In the genomic region with DNA sequence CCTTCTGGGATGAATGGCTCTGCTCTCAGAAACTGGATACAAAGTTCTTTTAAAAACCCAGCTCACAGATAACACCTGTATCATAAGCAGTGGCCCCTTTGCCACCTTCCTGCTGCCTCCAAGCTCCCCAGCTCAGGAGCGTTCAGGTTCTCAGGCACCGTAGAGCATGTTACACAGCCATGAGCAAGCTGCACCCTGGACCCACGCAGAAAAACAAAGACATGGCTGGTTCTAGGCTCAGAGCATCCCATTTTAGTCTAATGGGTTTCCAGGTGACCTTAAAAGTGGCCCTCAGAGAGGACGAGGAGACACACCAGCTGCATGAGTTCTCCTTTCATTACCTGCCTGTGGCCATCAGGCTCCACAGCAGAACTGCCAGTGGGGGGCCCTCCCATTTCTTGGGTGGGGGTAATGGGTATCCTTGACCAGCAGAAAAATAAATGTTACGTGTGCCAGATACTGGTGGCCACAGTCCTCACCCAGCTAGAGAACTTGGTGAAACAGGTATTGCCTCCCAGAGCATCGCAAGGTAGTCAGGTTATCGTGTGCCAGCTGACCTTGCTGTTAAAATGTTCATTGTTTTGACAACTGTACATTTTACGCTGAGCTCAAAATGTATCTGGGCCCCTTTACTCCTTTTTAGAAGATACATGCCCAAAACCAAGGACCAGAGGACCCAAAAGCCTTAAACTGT, we compare ENCODE assay signal across 19 cellular contexts. TPM values are rescaled to one million over a fixed set of nuclear protein-coding genes. Genes with fewer than 3 reads are reported as not detected.
DNase-seq lines count a peak whose midpoint lies in the region; ATAC-seq, FAIRE-seq and TF ChIP-seq lines count a peak whose summit lies in the region.
"Had no signal": no experiment of that assay in that cellular context is flagged by ENCODE, and none has a peak within 500 bp of the region (broad histone marks: within the 10 kb centered on the region; RNA-seq: fewer than 3 reads in every experiment).

No MANE protein-coding gene starts in this region.

- POLR2A ChIA-PET in K562 (lab: Yijun Ruan, JAX) = interaction anchor here (0.5 to 7.8 kb wide), 9 partner anchors 9 to 110 kb away, joined by 3 to 78 read pairs (median 4); a partner anchor contains a TSS

- WGBS in K562 (ENCODE audit: insufficient coverage, low coverage, missing lambda C conversion rate) = 87% methylated on average over 8 of the region's 8 CpGs

- no peak overlapping the region for H3K9ac ChIP-seq in K562 (ENCODE audit: insufficient read depth in 1 of 2, low read depth in 2 of 2, low read length in 2 of 2)
- H3K9ac ChIP-seq in neural cell (ENCODE audit: low read length) = no peak overlapping the region

- H3K4me1 Mint-ChIP-seq in natural killer cell = peaks cover 37 to 47% of the 10 kb centered on the region in 2 donors
- peaks cover 29 to 31% of the 10 kb centered on the region in 2 donors for H3K4me1 Mint-ChIP-seq in natural killer cell treated with Interleukin-12 subunit alpha and Interleukin-12 subunit beta and Interleukin-15 and Interleukin-18, amount 100 ng/mL, for 72 hours (ENCODE audit: low read depth in 2 of 2)

- BruUV-seq in K562 (replicated peaks; lab: Mats Ljungman, UMichigan) = no TSS peak

- H3K9me3 ChIP-seq in K562 (replicated peaks; ENCODE audit: control insufficient read depth, insufficient read depth, low read depth, low read length) = no peaks in the 10 kb centered on the region
- no peaks in the 10 kb centered on the region for H3K9me3 ChIP-seq in neural cell (ENCODE audit: low read length)

- H4K20me1 ChIP-seq in K562 (replicated peaks; ENCODE audit: control insufficient read depth, insufficient read depth, low read length) = peaks cover 24% of the 10 kb centered on the region
- peaks cover 36% of the 10 kb centered on the region for H4K20me1 ChIP-seq in neural cell (ENCODE audit: insufficient read depth)

- FAIRE-seq in K562 (lab: Jason Lieb, UNC) = no peak

- TF ChIP-seq EP300 in K562 (IDR thresholded peaks at IDR 0.05; ENCODE audit: low read length) (no peak), neural cell (conservative IDR thresholded peaks at IDR 0.05; ENCODE audit: poor library complexity, severe bottlenecking) (no peak)

- H2AFZ ChIP-seq in K562 (ENCODE audit: low read depth, low read length) = no peak overlapping the region
- no peak overlapping the region for H2AFZ ChIP-seq in neural cell (ENCODE audit: low read depth, low read length)

- H3K79me2 ChIP-seq in K562 (ENCODE audit: control insufficient read depth, insufficient read depth, low read length) (peaks cover 21% of the 10 kb centered on the region), neural cell (replicated peaks; ENCODE audit: insufficient read depth, low read length) (peaks cover 20% of the 10 kb centered on the region)

- no peak for TF ChIP-seq RAD21 in K562 (CRISPR knock-in tag; conservative IDR thresholded peaks at IDR 0.05 in 1 of 2, IDR thresholded peaks at IDR 0.05 in 1 of 2)
- TF ChIP-seq RAD21 in neural cell (conservative IDR thresholded peaks at IDR 0.05) = no peak

- CTCF ChIA-PET in K562 (lab: Yijun Ruan, JAX; ENCODE audit: low intra/inter-chr PET ratio) = interaction anchor here (1.8 kb wide), 1 partner anchor 125 kb away, joined by 13 read pairs; no protein-coding TSS in a partner anchor

- DNase-seq in natural killer cell (no peak), K562 (ENCODE audit: extremely low read depth in 1 of 4, low spot score in 3 of 4) (no peak), DMS153 (lab: John Stamatoyannopoulos, UW) (no peak), NCI-H2196 treated with DMSO at 0.1 percent for 48 hours (lab: John Stamatoyannopoulos, UW; ENCODE audit: unreplicated experiment) (no peak), NCI-H2029 (lab: John Stamatoyannopoulos, UW) (no peak)
- no peak for DNase-seq in natural killer cell treated with Interleukin-12 subunit alpha and Interleukin-12 subunit beta and Interleukin-15 and Interleukin-18, amount 100 ng/mL, for 72 hours (ENCODE audit: low spot score)
- no peak for DNase-seq in activated CD8-positive, alpha-beta memory T cell treated with anti-CD3 and anti-CD28 coated beads, Interleukin-2, amount 50 U/mL, for 4 hours
- DNase-seq: activated CD4-positive, alpha-beta T cell treated with anti-CD3 and anti-CD28 coated beads, Interleukin-2, amount 50 U/mL, for 48 hours; central memory CD4-positive, alpha-beta T cell; effector CD8-positive, alpha-beta T cell; H9; mesendoderm; NCI-H2029 treated with DMSO at 0.1 percent for 48 hours; NCI-H446 treated with DMSO at 0.1 percent for 48 hours; stimulated activated CD4-positive, alpha-beta T cell treated with anti-CD3 and anti-CD28 coated beads, Interleukin-15, amount 100 ng/mL, for 24 hours; trophoblast cell had no signal

- H3K9me1 ChIP-seq in K562 (ENCODE audit: control insufficient read depth, insufficient read depth, low read length) = no peaks in the 10 kb centered on the region

- H3K9me2 ChIP-seq in neural cell (ENCODE audit: insufficient read depth, low read length) = no peaks in the 10 kb centered on the region

- H3K36me3 ChIP-seq in K562 (ENCODE audit: control insufficient read depth, insufficient read depth, low read length) = peaks cover 99% of the 10 kb centered on the region
- peaks cover 10% of the 10 kb centered on the region for H3K36me3 ChIP-seq in neural cell (ENCODE audit: insufficient read depth, low read length)

- H3K4me3 ChIP-seq in K562 = no peak overlapping the region
- H3K4me3 ChIP-seq in neural cell (ENCODE audit: low read length) = no peak overlapping the region

- peaks cover 0 to 6% of the 10 kb centered on the region in 2 experiments; a peak in 1 of 5 replicates for H3K4me1 ChIP-seq in K562 (replicated peaks in 1 of 2; ENCODE audit: control insufficient read depth in 2 of 2, insufficient read depth in 2 of 2, low read length in 2 of 2)

- no peak overlapping the region for H3K4me3 Mint-ChIP-seq in natural killer cell
- no peak overlapping the region for H3K4me3 Mint-ChIP-seq in natural killer cell treated with Interleukin-12 subunit alpha and Interleukin-12 subunit beta and Interleukin-15 and Interleukin-18, amount 100 ng/mL, for 72 hours
- H3K4me3 Mint-ChIP-seq: activated T-helper 17 cell treated with anti-CD3 and anti-CD28 coated beads, Interleukin-2, amount 50 U/mL, for 72 hours; H9; stimulated activated effector memory CD8-positive, alpha-beta T cell treated with anti-CD3 and anti-CD28 coated beads, Interleukin-12 subunit alpha, Interleukin-12 subunit beta, amount 100 ng/mL, for 72 hours had no signal

- no peaks in the 10 kb centered on the region for H3K27me3 Mint-ChIP-seq in natural killer cell (ENCODE audit: low read depth in 2 of 2)
- H3K27me3 Mint-ChIP-seq in natural killer cell treated with Interleukin-12 subunit alpha and Interleukin-12 subunit beta and Interleukin-15 and Interleukin-18, amount 100 ng/mL, for 72 hours = no peaks in the 10 kb centered on the region
- H3K27me3 Mint-ChIP-seq: activated T-helper 17 cell treated with anti-CD3 and anti-CD28 coated beads, Interleukin-2, amount 50 U/mL, for 72 hours had no signal

- H3K27me3 ChIP-seq in K562 (ENCODE audit: control insufficient read depth in 2 of 2, insufficient read depth in 2 of 2, low read length in 2 of 2) (no peaks in the 10 kb centered on the region), neural cell (ENCODE audit: insufficient read depth, low read depth, low read length) (no peaks in the 10 kb centered on the region)

- H3K4me2 ChIP-seq in K562 (ENCODE audit: insufficient read depth, low read length) (no peak overlapping the region), neural cell (ENCODE audit: low read length) (no peak overlapping the region)

- no peaks in the 10 kb centered on the region for H3K9me3 Mint-ChIP-seq in natural killer cell
- no peaks in the 10 kb centered on the region for H3K9me3 Mint-ChIP-seq in natural killer cell treated with Interleukin-12 subunit alpha and Interleukin-12 subunit beta and Interleukin-15 and Interleukin-18, amount 100 ng/mL, for 72 hours
- H3K9me3 Mint-ChIP-seq: activated T-helper 17 cell treated with anti-CD3 and anti-CD28 coated beads, Interleukin-2, amount 50 U/mL, for 72 hours; H9; stimulated activated effector memory CD8-positive, alpha-beta T cell treated with anti-CD3 and anti-CD28 coated beads, Interleukin-12 subunit alpha, Interleukin-12 subunit beta, amount 100 ng/mL, for 72 hours had no signal

- ATAC-seq in natural killer cell (no peak), K562 (no peak; the same call in 1 of the 3 replicates)
- ATAC-seq in natural killer cell treated with Interleukin-12 subunit alpha and Interleukin-12 subunit beta and Interleukin-15 and Interleukin-18, amount 100 ng/mL, for 72 hours = no peak
- ATAC-seq: activated T-helper 17 cell treated with anti-CD3 and anti-CD28 coated beads, Interleukin-2, amount 50 U/mL, for 72 hours; stimulated activated effector memory CD8-positive, alpha-beta T cell treated with anti-CD3 and anti-CD28 coated beads, Interleukin-12 subunit alpha, Interleukin-12 subunit beta, amount 100 ng/mL, for 72 hours had no signal

- H3K27ac ChIP-seq in K562 (ENCODE audit: extremely low read depth, low read depth, low read length) (no peak overlapping the region), neural cell (ENCODE audit: low read length) (no peak overlapping the region)

- H3F3A ChIP-seq in neural cell (ENCODE audit: insufficient read depth, low read length, poor library complexity, severe bottlenecking) = peaks cover 3% of the 10 kb centered on the region

- peak overlapping the region; percentile 51 to 76 for H3K27ac Mint-ChIP-seq in natural killer cell
- H3K27ac Mint-ChIP-seq in natural killer cell treated with Interleukin-12 subunit alpha and Interleukin-12 subunit beta and Interleukin-15 and Interleukin-18, amount 100 ng/mL, for 72 hours = peak overlapping the region in 1 of 2 donors; percentile 36
- H3K27ac Mint-ChIP-seq: stimulated activated effector memory CD8-positive, alpha-beta T cell treated with anti-CD3 and anti-CD28 coated beads, Interleukin-12 subunit alpha, Interleukin-12 subunit beta, amount 100 ng/mL, for 72 hours had no signal

- peak; percentile 64 for TF ChIP-seq POLR2A in K562 (conservative IDR thresholded peaks at IDR 0.05)

- TF ChIP-seq CTCF in natural killer cell (IDR thresholded peaks at IDR 0.05) = no peak
- no peak for TF ChIP-seq CTCF in K562 (IDR thresholded peaks at IDR 0.05 in 2 of 3, conservative IDR thresholded peaks at IDR 0.05 in 1 of 3; ENCODE audit: insufficient read depth in 2 of 3, low read depth in 1 of 3, low read length in 3 of 3)
- TF ChIP-seq CTCF in neural cell (IDR thresholded peaks at IDR 0.05; ENCODE audit: poor library complexity, severe bottlenecking) = no peak

- H3K36me3 Mint-ChIP-seq in natural killer cell = peaks cover 15% of the 10 kb centered on the region
- H3K36me3 Mint-ChIP-seq in natural killer cell treated with Interleukin-12 subunit alpha and Interleukin-12 subunit beta and Interleukin-15 and Interleukin-18, amount 100 ng/mL, for 72 hours = peaks cover 15% of the 10 kb centered on the region

- intact Hi-C loops in natural killer cell (cut with micrococcal nuclease) = loop anchor here (1.0 to 2.0 kb wide), 3 partner anchors 13 to 125 kb away; a partner anchor contains a TSS
- intact Hi-C loops in K562 (cut with micrococcal nuclease) = no loop called here

- in situ Hi-C loops in K562 (cut with MboI) = loop anchor here (5.0 kb wide), 1 partner anchor 113 kb away; no protein-coding TSS in a partner anchor

RNA-seq across cellular contexts. Expression of a gene that starts 7.5 kb away (rescaled TPM):
- total RNA-seq in natural killer cell (100 to 1,000 TPM; 154 to 177 (median 168) TPM), K562 (2014; rRNA removed) (490 and 510 TPM in 2 replicates), K562 (2014; rRNA removed; fragmentation: Illumina TruSeq; extraction: Trizol) (263 and 283 TPM in 2 replicates), K562 (2015; rRNA removed; fragmentation: Illumina TruSeq; extraction: Trizol) (289 and 308 TPM in 2 replicates), K562 (2021) (413 and 431 TPM in 2 replicates)
- total RNA-seq in natural killer cell treated with Interleukin-12 subunit alpha and Interleukin-12 subunit beta and Interleukin-15 and Interleukin-18, amount 100 ng/mL, for 72 hours = 100 to 1,000 TPM; 284 to 315 TPM
- total RNA-seq in K562 (2011; cell fraction: chromatin; rRNA removed; ENCODE audit: low replicate concordance) = 103 and 137 TPM in 2 replicates
- total RNA-seq in K562 (2011; cell fraction: nucleolus; rRNA removed) = 121 and 134 TPM in 2 replicates
- total RNA-seq in K562 (2011; cell fraction: nucleoplasm; rRNA removed) = 107 and 114 TPM in 2 replicates
- polyA plus RNA-seq in K562 (2011; rRNA removed) (404 and 422 TPM in 2 replicates), K562 (2014; fragmentation: Illumina TruSeq; extraction: Trizol) (257 and 356 TPM in 2 replicates), K562 (2014; fragmentation: Nextera tagmentation; extraction: Ambion mirVana) (100 to 1,000 TPM; 303 to 393 TPM), K562 (2014; rRNA removed) (472 and 507 TPM in 2 replicates), neural cell (871 and 874 TPM in 2 replicates)
- 449 and 653 TPM in 2 replicates for polyA plus RNA-seq in K562 (2011; cell fraction: cytosol; rRNA removed)
- polyA plus RNA-seq in K562 (2011; cell fraction: nucleus; rRNA removed) = 316 and 321 TPM in 2 replicates
- polyA plus RNA-seq in K562 (2012) = 293 and 411 TPM in 2 replicates
- 166 and 211 TPM in 2 replicates for polyA minus RNA-seq in K562 (2011; rRNA and poly(A)+ RNA removed)
- 85.6 and 105 TPM in 2 replicates for polyA minus RNA-seq in K562 (2011; cell fraction: cytosol; rRNA and poly(A)+ RNA removed)
- 46.9 and 66.2 TPM in 2 replicates for polyA minus RNA-seq in K562 (2011; cell fraction: nucleus; rRNA and poly(A)+ RNA removed)
- 181 and 185 TPM in 2 replicates for polyA minus RNA-seq in neural cell

RNA-seq across cellular contexts. Expression of a gene that starts 7.8 kb away (rescaled TPM):
- total RNA-seq in natural killer cell = 10 to 100 TPM; 19.1 to 26.0 (median 23.7) TPM
- 10 to 100 TPM; 21.2 to 45.0 TPM for total RNA-seq in natural killer cell treated with Interleukin-12 subunit alpha and Interleukin-12 subunit beta and Interleukin-15 and Interleukin-18, amount 100 ng/mL, for 72 hours
- 73.1 and 90.7 TPM in 2 replicates for total RNA-seq in K562 (2011; cell fraction: chromatin; rRNA removed; ENCODE audit: low replicate concordance)
- 42.7 and 52.5 TPM in 2 replicates for total RNA-seq in K562 (2011; cell fraction: nucleolus; rRNA removed)
- total RNA-seq in K562 (2011; cell fraction: nucleoplasm; rRNA removed) = 50.7 and 61.9 TPM in 2 replicates
- 17.5 and 22.4 TPM in 2 replicates for total RNA-seq in K562 (2014; rRNA removed)
- 10.8 and 12.8 TPM in 2 replicates for total RNA-seq in K562 (2014; rRNA removed; fragmentation: Illumina TruSeq; extraction: Trizol)
- total RNA-seq in K562 (2015; rRNA removed; fragmentation: Illumina TruSeq; extraction: Trizol) = 15.1 and 15.2 TPM in 2 replicates
- 21.1 and 21.3 TPM in 2 replicates for total RNA-seq in K562 (2021)
- 19.6 and 22.3 TPM in 2 replicates for polyA plus RNA-seq in K562 (2011; rRNA removed)
- polyA plus RNA-seq in K562 (2011; cell fraction: cytosol; rRNA removed) = 20.5 and 44.1 TPM in 2 replicates
- 37.1 and 62.5 TPM in 2 replicates for polyA plus RNA-seq in K562 (2011; cell fraction: nucleus; rRNA removed)
- polyA plus RNA-seq in K562 (2012) = 15.5 and 18.1 TPM in 2 replicates
- 14.9 and 15.3 TPM in 2 replicates for polyA plus RNA-seq in K562 (2014; fragmentation: Illumina TruSeq; extraction: Trizol)
- 1 to 10 TPM; 2.7 to 3.0 TPM for polyA plus RNA-seq in K562 (2014; fragmentation: Nextera tagmentation; extraction: Ambion mirVana)
- 28.3 and 32.6 TPM in 2 replicates for polyA plus RNA-seq in K562 (2014; rRNA removed)
- 7.9 and 11.9 TPM in 2 replicates for polyA minus RNA-seq in K562 (2011; rRNA and poly(A)+ RNA removed)
- polyA minus RNA-seq in K562 (2011; cell fraction: cytosol; rRNA and poly(A)+ RNA removed) = 13.6 and 15.9 TPM in 2 replicates
- polyA minus RNA-seq in K562 (2011; cell fraction: nucleus; rRNA and poly(A)+ RNA removed) = 21.1 and 22.5 TPM in 2 replicates
- polyA plus RNA-seq in neural cell = 117 and 132 TPM in 2 replicates
- 119 and 121 TPM in 2 replicates for polyA minus RNA-seq in neural cell

RNA-seq across cellular contexts. Expression of a gene that starts 13.4 kb away (rescaled TPM):
- 10 to 100 TPM; 41.1 to 56.2 (median 47.3) TPM for total RNA-seq in natural killer cell
- 10 to 100 TPM; 25.8 to 32.7 TPM for total RNA-seq in natural killer cell treated with Interleukin-12 subunit alpha and Interleukin-12 subunit beta and Interleukin-15 and Interleukin-18, amount 100 ng/mL, for 72 hours
- total RNA-seq in K562 (2011; cell fraction: chromatin; rRNA removed; ENCODE audit: low replicate concordance) = 47.0 and 71.4 TPM in 2 replicates
- total RNA-seq in K562 (2011; cell fraction: nucleolus; rRNA removed) = 35.4 and 42.2 TPM in 2 replicates
- total RNA-seq in K562 (2011; cell fraction: nucleoplasm; rRNA removed) = 57.3 and 73.7 TPM in 2 replicates
- total RNA-seq in K562 (2014; rRNA removed) = 20.2 and 24.8 TPM in 2 replicates
- 12.8 and 13.1 TPM in 2 replicates for total RNA-seq in K562 (2014; rRNA removed; fragmentation: Illumina TruSeq; extraction: Trizol)
- 21.2 and 21.8 TPM in 2 replicates for total RNA-seq in K562 (2015; rRNA removed; fragmentation: Illumina TruSeq; extraction: Trizol)
- 32.7 and 36.0 TPM in 2 replicates for total RNA-seq in K562 (2021)
- 22.6 and 25.8 TPM in 2 replicates for polyA plus RNA-seq in K562 (2011; rRNA removed)
- polyA plus RNA-seq in K562 (2011; cell fraction: cytosol; rRNA removed) = 19.5 and 43.4 TPM in 2 replicates
- polyA plus RNA-seq in K562 (2011; cell fraction: nucleus; rRNA removed) = 40.4 and 59.2 TPM in 2 replicates
- polyA plus RNA-seq in K562 (2012) = 25.9 and 36.4 TPM in 2 replicates
- 19.5 and 25.0 TPM in 2 replicates for polyA plus RNA-seq in K562 (2014; fragmentation: Illumina TruSeq; extraction: Trizol)
- under 1 TPM; 0.66 to 0.83 TPM for polyA plus RNA-seq in K562 (2014; fragmentation: Nextera tagmentation; extraction: Ambion mirVana)
- polyA plus RNA-seq in K562 (2014; rRNA removed) = 26.5 and 27.8 TPM in 2 replicates
- 16.3 and 20.9 TPM in 2 replicates for polyA minus RNA-seq in K562 (2011; rRNA and poly(A)+ RNA removed)
- polyA minus RNA-seq in K562 (2011; cell fraction: cytosol; rRNA and poly(A)+ RNA removed) = 13.7 and 20.2 TPM in 2 replicates
- polyA minus RNA-seq in K562 (2011; cell fraction: nucleus; rRNA and poly(A)+ RNA removed) = 14.7 and 21.3 TPM in 2 replicates
- polyA plus RNA-seq in neural cell = 207 and 213 TPM in 2 replicates
- 130 and 131 TPM in 2 replicates for polyA minus RNA-seq in neural cell

RNA-seq across cellular contexts. Expression of a gene that starts 47.1 kb away (rescaled TPM):
- total RNA-seq in natural killer cell (10 to 100 TPM; 16.8 to 25.8 (median 25.3) TPM), K562 (2014; rRNA removed) (44.6 and 63.8 TPM in 2 replicates), K562 (2014; rRNA removed; fragmentation: Illumina TruSeq; extraction: Trizol) (21.5 and 21.7 TPM in 2 replicates), K562 (2015; rRNA removed; fragmentation: Illumina TruSeq; extraction: Trizol) (39.6 and 44.5 TPM in 2 replicates), K562 (2021) (65.1 and 67.5 TPM in 2 replicates)
- total RNA-seq in natural killer cell treated with Interleukin-12 subunit alpha and Interleukin-12 subunit beta and Interleukin-15 and Interleukin-18, amount 100 ng/mL, for 72 hours = 10 to 100 TPM; 39.3 to 57.9 TPM
- total RNA-seq in K562 (2011; cell fraction: chromatin; rRNA removed; ENCODE audit: low replicate concordance) = 78.3 and 113 TPM in 2 replicates
- 67.9 and 70.7 TPM in 2 replicates for total RNA-seq in K562 (2011; cell fraction: nucleolus; rRNA removed)
- 77.2 and 104 TPM in 2 replicates for total RNA-seq in K562 (2011; cell fraction: nucleoplasm; rRNA removed)
- polyA plus RNA-seq in K562 (2011; rRNA removed) (32.3 and 33.1 TPM in 2 replicates), K562 (2014; fragmentation: Illumina TruSeq; extraction: Trizol) (53.9 and 66.5 TPM in 2 replicates), K562 (2014; fragmentation: Nextera tagmentation; extraction: Ambion mirVana) (1 to 10 TPM; 8.7 to 9.3 TPM), K562 (2014; rRNA removed) (58.9 and 67.2 TPM in 2 replicates), neural cell (22.4 and 36.1 TPM in 2 replicates)
- polyA plus RNA-seq in K562 (2011; cell fraction: cytosol; rRNA removed) = 43.6 and 66.7 TPM in 2 replicates
- 27.6 and 41.4 TPM in 2 replicates for polyA plus RNA-seq in K562 (2011; cell fraction: nucleus; rRNA removed)
- 35.8 and 52.8 TPM in 2 replicates for polyA plus RNA-seq in K562 (2012)
- 20.0 and 26.4 TPM in 2 replicates for polyA minus RNA-seq in K562 (2011; rRNA and poly(A)+ RNA removed)
- 21.5 and 30.5 TPM in 2 replicates for polyA minus RNA-seq in K562 (2011; cell fraction: cytosol; rRNA and poly(A)+ RNA removed)
- polyA minus RNA-seq in K562 (2011; cell fraction: nucleus; rRNA and poly(A)+ RNA removed) = 14.5 and 18.4 TPM in 2 replicates
- polyA minus RNA-seq in neural cell = 21.3 and 23.1 TPM in 2 replicates
